13 cellular contexts compared by ENCODE assay signal in the genomic region with DNA sequence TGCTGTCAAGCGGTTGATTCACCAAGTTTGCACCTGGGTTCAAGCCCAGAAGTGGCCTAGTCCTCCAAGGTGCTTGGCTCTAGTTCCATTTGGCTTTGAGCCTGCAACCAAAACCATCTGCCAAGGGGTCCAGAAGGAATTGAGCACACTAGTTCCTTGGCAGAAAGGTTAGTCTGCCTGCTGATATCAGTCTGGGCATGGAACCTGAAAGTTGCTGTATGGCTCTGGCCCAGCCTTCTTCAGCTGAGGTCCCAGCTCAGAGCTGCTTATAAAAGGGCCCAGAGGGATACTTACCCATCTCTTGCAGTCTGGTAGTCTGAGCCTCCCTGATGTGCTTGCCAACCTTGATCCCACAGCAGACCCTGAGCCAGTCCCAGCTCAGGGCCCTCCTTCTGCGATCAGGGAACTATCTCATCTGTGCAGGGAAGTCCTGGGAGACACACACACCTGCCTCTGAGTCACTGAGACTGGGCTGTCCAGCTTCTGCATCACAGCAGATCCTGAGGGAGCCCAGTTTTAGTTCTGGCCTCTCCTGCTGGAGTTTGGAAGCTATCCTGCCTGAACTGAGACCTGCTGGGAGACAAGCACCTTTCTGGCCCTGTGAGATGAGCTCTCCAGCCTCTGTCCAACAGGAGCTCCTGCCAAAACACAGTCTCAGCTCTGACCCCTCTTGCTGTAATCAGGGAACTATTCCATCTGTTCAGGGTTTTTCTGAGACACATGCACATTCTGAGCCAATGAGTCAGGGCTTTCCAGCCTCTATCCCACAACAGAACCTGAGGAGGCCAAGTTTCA.
DNase-seq lines count a peak whose midpoint lies in the region; ATAC-seq and TF ChIP-seq lines count a peak whose summit lies in the region.
"Had no signal": no experiment of that assay in that cellular context is flagged by ENCODE, and none has a peak within 500 bp of the region (broad histone marks: within the 10 kb centered on the region; RNA-seq: fewer than 3 reads in every experiment).

No MANE protein-coding gene starts in this region.

- DNase-seq in AG10803 (ENCODE audit: low read depth) (peak; percentile 91), M059J (ENCODE audit: low read depth) (peak; percentile 86), cerebellum (ENCODE audit: low spot score) (peak; percentile 67), myocyte (ENCODE audit: low read depth) (peak; percentile 81)
- DNase-seq: activated effector memory CD4-positive, alpha-beta T cell treated with Interleukin-2 at 50 U/mL for 16 hours; DMS153; glutamatergic neuron had no signal

- ATAC-seq in HG03469 (IDR thresholded peaks at IDR 0.05; ENCODE audit: unreplicated experiment) = no peak
- ATAC-seq in HG03520 (IDR thresholded peaks at IDR 0.05; ENCODE audit: unreplicated experiment) = no peak
- no peak for ATAC-seq in GM19328 (IDR thresholded peaks at IDR 0.05; ENCODE audit: unreplicated experiment)
- ATAC-seq in HG02623 (IDR thresholded peaks at IDR 0.05; ENCODE audit: unreplicated experiment) = no peak

- TF ChIP-seq CTCF in AG10803 (conservative IDR thresholded peaks at IDR 0.05; ENCODE audit: low read length) = peak; percentile 17; the same call in 1 of the 2 replicates

- H3K4me3 ChIP-seq in AG10803 (ENCODE audit: low read length) = no peak overlapping the region
- H3K4me3 ChIP-seq: skin epidermis, tibial nerve had no signal
